ENCODE assay signal across 8 cellular contexts in genomic region chr9:91207481-91207888, GRCh38.
DNase-seq lines count a peak whose midpoint lies in the region; ATAC-seq and TF ChIP-seq lines count a peak whose summit lies in the region.

No MANE protein-coding gene starts in this region.

- DNase-seq in activated naive CD4-positive, alpha-beta T cell treated with anti-CD3 and anti-CD28 coated beads, Interleukin-2, amount 10 ng/mL, durations not matched to agents 7 days and 5 days, result no peak
- no peak for DNase-seq in activated naive CD4-positive, alpha-beta T cell (lab: John Stamatoyannopoulos, UW)
- DNase-seq in PC-3 (peak; percentile 19), fibroblast of villous mesenchyme (ENCODE audit: low read depth) (peak; percentile 86), superior temporal gyrus (ENCODE audit: extremely low spot score) (no peak), WTC11 (ENCODE audit: low spot score) (no peak)

- H3K9me2 ChIP-seq in PC-3 (replicated peaks; ENCODE audit: low read length), result no peaks in the 10 kb centered on the region

- H3K36me3 ChIP-seq in PC-3 (ENCODE audit: low read depth, low read length), result no peaks in the 10 kb centered on the region

- TF ChIP-seq CTCF in PC-3 (conservative IDR thresholded peaks at IDR 0.05; ENCODE audit: low read depth, low read length) (no peak), fibroblast of villous mesenchyme (IDR thresholded peaks at IDR 0.05; ENCODE audit: insufficient read depth, low read depth, low read length) (no peak), WTC11 (IDR thresholded peaks at IDR 0.05) (no peak)

- peaks cover 46% of the 10 kb centered on the region for H3K36me3 Mint-ChIP-seq in activated naive CD4-positive, alpha-beta T cell treated with anti-CD3 and anti-CD28 coated beads, Interleukin-2, amount 10 ng/mL, durations not matched to agents 7 days and 5 days
- H3K36me3 Mint-ChIP-seq in stimulated activated memory B cell treated with anti-CD40 and anti-IgM and Interleukin-4, amounts not matched to agents 10 μg/mL and 1 μg/mL and 100 μg/mL, for 72 hours, result peaks cover 12% of the 10 kb centered on the region
- peaks cover 10% of the 10 kb centered on the region for H3K36me3 Mint-ChIP-seq in WTC11

- no peak; the same call in 1 of the 2 replicates for ATAC-seq in PC-3
- peak; percentile 37 for ATAC-seq in stimulated activated memory B cell treated with anti-CD40 and anti-IgM and Interleukin-4, amounts not matched to agents 10 μg/mL and 1 μg/mL and 100 μg/mL, for 72 hours
- ATAC-seq in WTC11, result no peak
- ATAC-seq in GM18505 (IDR thresholded peaks at IDR 0.05; ENCODE audit: unreplicated experiment), result no peak

- H3K79me2 ChIP-seq in PC-3 (ENCODE audit: low read length), result no peaks in the 10 kb centered on the region

- H3K27ac ChIP-seq in PC-3 (ENCODE audit: low read length), result no peak overlapping the region

- no peaks in the 10 kb centered on the region for H3K9me3 ChIP-seq in PC-3 (ENCODE audit: low read length)

- H2AFZ ChIP-seq in PC-3 (ENCODE audit: low read length), result no peak overlapping the region

- intact Hi-C loops in PC-3 (cut with micrococcal nuclease), result no loop called here

- no peak overlapping the region for H3K9ac ChIP-seq in PC-3 (ENCODE audit: low read length)

- peak overlapping the region; percentile 85 for H3K27ac Mint-ChIP-seq in activated naive CD4-positive, alpha-beta T cell treated with anti-CD3 and anti-CD28 coated beads, Interleukin-2, amount 10 ng/mL, durations not matched to agents 7 days and 5 days
- peak overlapping the region; percentile 91 for H3K27ac Mint-ChIP-seq in stimulated activated memory B cell treated with anti-CD40 and anti-IgM and Interleukin-4, amounts not matched to agents 10 μg/mL and 1 μg/mL and 100 μg/mL, for 72 hours
- H3K27ac Mint-ChIP-seq in WTC11, result no peak overlapping the region

- CTCF ChIA-PET in activated naive CD4-positive, alpha-beta T cell treated with anti-CD3 and anti-CD28 coated beads, Interleukin-2, amount 10 ng/mL, durations not matched to agents 7 days and 5 days (lab: Charles Lee), result interaction anchor here (0.9 to 2.3 kb wide), 11 partner anchors 8 to 218 kb away, joined by 3 to 7 read pairs (median 4); no protein-coding TSS in a partner anchor
- CTCF ChIA-PET in PC-3 (lab: Charles Lee) (no interaction called here), WTC11 (lab: Charles Lee) (interaction anchor here (1.0 kb wide), 1 partner anchor 293 kb away, joined by 8 read pairs; no protein-coding TSS in a partner anchor)

- H3K9me3 Mint-ChIP-seq in activated naive CD4-positive, alpha-beta T cell treated with anti-CD3 and anti-CD28 coated beads, Interleukin-2, amount 10 ng/mL, durations not matched to agents 7 days and 5 days, result peaks cover 27% of the 10 kb centered on the region
- H3K9me3 Mint-ChIP-seq in stimulated activated memory B cell treated with anti-CD40 and anti-IgM and Interleukin-4, amounts not matched to agents 10 μg/mL and 1 μg/mL and 100 μg/mL, for 72 hours, result peaks cover 3% of the 10 kb centered on the region
- peaks cover 24% of the 10 kb centered on the region for H3K9me3 Mint-ChIP-seq in WTC11

- TF ChIP-seq POLR2A in GM18505 (IDR thresholded peaks at IDR 0.05; ENCODE audit: borderline replicate concordance, extremely low read depth, insufficient read depth, insufficient read length), result no peak

- no peaks in the 10 kb centered on the region for H4K20me1 ChIP-seq in PC-3 (ENCODE audit: low read length)

- H3K4me3 ChIP-seq in PC-3 (ENCODE audit: low read length) (no peak overlapping the region), fibroblast of villous mesenchyme (ENCODE audit: low read depth, low read length) (no peak overlapping the region)

- no peaks in the 10 kb centered on the region for H3F3A ChIP-seq in PC-3 (ENCODE audit: low read length, unreplicated experiment)

- no TSS peak for BruUV-seq in PC-3 (replicated peaks; lab: Mats Ljungman, UMichigan)

- no peaks in the 10 kb centered on the region for H3K27me3 ChIP-seq in PC-3 (ENCODE audit: low read length)

- no peaks in the 10 kb centered on the region for H3K27me3 Mint-ChIP-seq in activated naive CD4-positive, alpha-beta T cell treated with anti-CD3 and anti-CD28 coated beads, Interleukin-2, amount 10 ng/mL, durations not matched to agents 7 days and 5 days
- H3K27me3 Mint-ChIP-seq in stimulated activated memory B cell treated with anti-CD40 and anti-IgM and Interleukin-4, amounts not matched to agents 10 μg/mL and 1 μg/mL and 100 μg/mL, for 72 hours, result no peaks in the 10 kb centered on the region
- H3K27me3 Mint-ChIP-seq in WTC11 (ENCODE audit: low read depth), result no peaks in the 10 kb centered on the region

- 0 out of 2 replicates have a peak, but pooled peaks cover 5% of the 10 kb centered on the region for H3K4me1 ChIP-seq in PC-3 (ENCODE audit: insufficient read depth, low read length)

- peak overlapping the region; percentile 53 for H3K4me3 Mint-ChIP-seq in activated naive CD4-positive, alpha-beta T cell treated with anti-CD3 and anti-CD28 coated beads, Interleukin-2, amount 10 ng/mL, durations not matched to agents 7 days and 5 days
- H3K4me3 Mint-ChIP-seq in stimulated activated memory B cell treated with anti-CD40 and anti-IgM and Interleukin-4, amounts not matched to agents 10 μg/mL and 1 μg/mL and 100 μg/mL, for 72 hours, result peak overlapping the region; percentile 44
- H3K4me3 Mint-ChIP-seq in WTC11, result no peak overlapping the region

- H3K4me1 Mint-ChIP-seq in activated naive CD4-positive, alpha-beta T cell treated with anti-CD3 and anti-CD28 coated beads, Interleukin-2, amount 10 ng/mL, durations not matched to agents 7 days and 5 days, result peaks cover 65% of the 10 kb centered on the region
- H3K4me1 Mint-ChIP-seq in stimulated activated memory B cell treated with anti-CD40 and anti-IgM and Interleukin-4, amounts not matched to agents 10 μg/mL and 1 μg/mL and 100 μg/mL, for 72 hours, result peaks cover 50% of the 10 kb centered on the region
- H3K4me1 Mint-ChIP-seq in WTC11, result peaks cover 9% of the 10 kb centered on the region; the same call in 1 of the 2 replicates

- POLR2A ChIA-PET in PC-3 (lab: Charles Lee; ENCODE audit: unreplicated experiment), result interaction anchor here (0.6 kb wide), 1 partner anchor 250 kb away, joined by 3 read pairs; no protein-coding TSS in a partner anchor
- POLR2A ChIA-PET in WTC11 (lab: Charles Lee), result interaction anchor here (0.6 kb wide), 1 partner anchor 9 kb away, joined by 3 read pairs; no protein-coding TSS in a partner anchor

- peak overlapping the region; percentile 21; the same call in 1 of the 2 replicates for H3K4me2 ChIP-seq in PC-3 (ENCODE audit: low read length)

TF ChIP-seq in WTC11, 78 proteins besides CTCF, POLR2A, EP300 and RAD21 (continues in another document):
- no peak for TF ChIP-seq NFYB (CRISPR knock-in tag; conservative IDR thresholded peaks at IDR 0.05; ENCODE audit: low read depth)
- TF ChIP-seq TEAD4 (CRISPR knock-in tag; IDR thresholded peaks at IDR 0.05), result no peak
- TF ChIP-seq CREB1 (CRISPR knock-in tag; IDR thresholded peaks at IDR 0.05), result no peak
- no peak for TF ChIP-seq MLX (CRISPR knock-in tag; IDR thresholded peaks at IDR 0.05)
- TF ChIP-seq JAZF1 (CRISPR knock-in tag; IDR thresholded peaks at IDR 0.05), result no peak
- no peak for TF ChIP-seq E2F4 (CRISPR knock-in tag; IDR thresholded peaks at IDR 0.05; ENCODE audit: borderline replicate concordance, low read depth)
- no peak for TF ChIP-seq GRHL2 (CRISPR knock-in tag; IDR thresholded peaks at IDR 0.05; ENCODE audit: insufficient replicate concordance, severe bottlenecking)
- TF ChIP-seq, protein P1, sequence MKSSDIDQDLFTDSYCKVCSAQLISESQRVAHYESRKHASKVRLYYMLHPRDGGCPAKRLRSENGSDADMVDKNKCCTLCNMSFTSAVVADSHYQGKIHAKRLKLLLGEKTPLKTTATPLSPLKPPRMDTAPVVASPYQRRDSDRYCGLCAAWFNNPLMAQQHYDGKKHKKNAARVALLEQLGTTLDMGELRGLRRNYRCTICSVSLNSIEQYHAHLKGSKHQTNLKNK (CRISPR knock-in tag; IDR thresholded peaks at IDR 0.05), result no peak
- TF ChIP-seq GABPB1 (CRISPR knock-in tag; IDR thresholded peaks at IDR 0.05), result no peak

Comparison
In these comparisons a context has a peak if more than half of its experiments do, and no peak if none do; other contexts are left out.
1. DNase-seq: peak in PC-3 (single experiment) and fibroblast of villous mesenchyme (single experiment); none in activated naive CD4-positive, alpha-beta T cell treated with anti-CD3 and anti-CD28 coated beads, Interleukin-2, amount 10 ng/mL, durations not matched to agents 7 days and 5 days (single experiment), activated naive CD4-positive, alpha-beta T cell (0 of 4), superior temporal gyrus (single experiment) and WTC11 (single experiment).